8 cellular contexts compared by ENCODE assay signal in genomic region chr11:86138958-86139357, GRCh38.
DNase-seq lines count a peak whose midpoint lies in the region; ATAC-seq and TF ChIP-seq lines count a peak whose summit lies in the region.

No MANE protein-coding gene starts in this region.

- no peaks in the 10 kb centered on the region for H3K9me3 ChIP-seq in CD4-positive, alpha-beta T cell (ENCODE audit: control insufficient read depth, low read length)

- CTCF ChIA-PET in CD4-positive, alpha-beta T cell (lab: Charles Lee), result interaction anchor here (1.3 kb wide), 1 partner anchor 97 kb away, joined by 3 read pairs; no protein-coding TSS in a partner anchor
- CTCF ChIA-PET in activated CD4-positive, alpha-beta memory T cell treated with anti-CD3 and anti-CD28 coated beads for 36 hours (lab: Charles Lee), result interaction anchor here (1.0 kb wide), 1 partner anchor 22 kb away, joined by 4 read pairs; no protein-coding TSS in a partner anchor

- POLR2A ChIA-PET in CD4-positive, alpha-beta T cell (lab: Charles Lee), result interaction anchor here (0.7 to 1.6 kb wide), 3 partner anchors 12 to 76 kb away, joined by 3 to 5 read pairs (median 4); partner anchors contain the start of gene PICALM
- POLR2A ChIA-PET in activated CD4-positive, alpha-beta memory T cell treated with anti-CD3 and anti-CD28 coated beads for 36 hours (lab: Charles Lee), result no interaction called here

- DNase-seq in CD4-positive, alpha-beta T cell, result no peak
- DNase-seq in activated CD4-positive, alpha-beta memory T cell treated with anti-CD3 and anti-CD28 coated beads for 36 hours, result peak; percentile 61
- DNase-seq in stimulated activated naive CD8-positive, alpha-beta T cell treated with anti-CD3 and anti-CD28 coated beads, Interleukin-15, Interleukin-2, amounts not matched to agents 100 U/mL and 50 U/mL, for 24 hours, result peak; percentile 19
- DNase-seq in AG08396 (ENCODE audit: low spot score) (no peak), ACHN (no peak)
- DNase-seq in stimulated activated CD8-positive, alpha-beta memory T cell treated with anti-CD3 and anti-CD28 coated beads, Interleukin-4, amount 100 ng/mL, for 48 hours, result no peak

- no peak for ATAC-seq in CD4-positive, alpha-beta T cell (ENCODE audit: poor library complexity)
- ATAC-seq in GM19324 (IDR thresholded peaks at IDR 0.05; ENCODE audit: low FRiP score, unreplicated experiment), result peak; percentile 76
- peak; percentile 61 for ATAC-seq in HG03280 (IDR thresholded peaks at IDR 0.05; ENCODE audit: unreplicated experiment)
- ATAC-seq in stimulated activated naive CD8-positive, alpha-beta T cell treated with anti-CD3 and anti-CD28 coated beads, Interleukin-15, Interleukin-2, amounts not matched to agents 100 U/mL and 50 U/mL, for 24 hours, result peak; percentile 74

- in situ Hi-C loops in ACHN (cut with HindIII; ENCODE audit: low pct_ligation_motif_present, low pct_unique_long_range_greater_than_20kb, low sequenced_read_pairs), result no loop called here

- H3K27ac ChIP-seq in CD4-positive, alpha-beta T cell (ENCODE audit: low read depth, low read length), result no peak overlapping the region

- peak overlapping the region; percentile 65 for H3K4me3 Mint-ChIP-seq in CD4-positive, alpha-beta T cell
- peak overlapping the region; percentile 20 for H3K4me3 Mint-ChIP-seq in activated CD4-positive, alpha-beta memory T cell treated with anti-CD3 and anti-CD28 coated beads for 36 hours

- no peak for TF ChIP-seq CTCF in CD4-positive, alpha-beta T cell (IDR thresholded peaks at IDR 0.05)

- no peaks in the 10 kb centered on the region for H3K9me3 Mint-ChIP-seq in CD4-positive, alpha-beta T cell
- no peaks in the 10 kb centered on the region for H3K9me3 Mint-ChIP-seq in activated CD4-positive, alpha-beta memory T cell treated with anti-CD3 and anti-CD28 coated beads for 36 hours

- H3K27ac Mint-ChIP-seq in CD4-positive, alpha-beta T cell, result peak overlapping the region; percentile 86
- peak overlapping the region; percentile 70 for H3K27ac Mint-ChIP-seq in activated CD4-positive, alpha-beta memory T cell treated with anti-CD3 and anti-CD28 coated beads for 36 hours

- intact Hi-C loops in CD4-positive, alpha-beta T cell (cut with DNase I, micrococcal nuclease), result loop anchor here in 1 of 2 experiments (10.0 kb wide), 1 partner anchor 94 kb away; no protein-coding TSS in a partner anchor
- intact Hi-C loops in activated CD4-positive, alpha-beta memory T cell treated with anti-CD3 and anti-CD28 coated beads for 36 hours (cut with micrococcal nuclease), result loop anchor here (1.0 to 5.0 kb wide), 8 partner anchors 14 to 192 kb away; partner anchors contain the start of gene PICALM

- H3K27me3 ChIP-seq in CD4-positive, alpha-beta T cell (ENCODE audit: control insufficient read depth, insufficient read depth, low read length), result no peaks in the 10 kb centered on the region

- H3K36me3 Mint-ChIP-seq in CD4-positive, alpha-beta T cell (ENCODE audit: low read depth), result no peaks in the 10 kb centered on the region
- no peaks in the 10 kb centered on the region for H3K36me3 Mint-ChIP-seq in activated CD4-positive, alpha-beta memory T cell treated with anti-CD3 and anti-CD28 coated beads for 36 hours

- no peaks in the 10 kb centered on the region for H3K27me3 Mint-ChIP-seq in CD4-positive, alpha-beta T cell
- no peaks in the 10 kb centered on the region for H3K27me3 Mint-ChIP-seq in activated CD4-positive, alpha-beta memory T cell treated with anti-CD3 and anti-CD28 coated beads for 36 hours

- peaks cover 36% of the 10 kb centered on the region for H3K4me1 Mint-ChIP-seq in CD4-positive, alpha-beta T cell (ENCODE audit: low read depth)
- H3K4me1 Mint-ChIP-seq in activated CD4-positive, alpha-beta memory T cell treated with anti-CD3 and anti-CD28 coated beads for 36 hours (ENCODE audit: low read depth), result peaks cover 45% of the 10 kb centered on the region

Comparison
In these comparisons a context has a peak if more than half of its experiments do, and no peak if none do; other contexts are left out.
1. DNase-seq: peak in activated CD4-positive, alpha-beta memory T cell treated with anti-CD3 and anti-CD28 coated beads for 36 hours (single experiment) and stimulated activated naive CD8-positive, alpha-beta T cell treated with anti-CD3 and anti-CD28 coated beads, Interleukin-15, Interleukin-2, amounts not matched to agents 100 U/mL and 50 U/mL, for 24 hours (single experiment); none in CD4-positive, alpha-beta T cell (0 of 10), AG08396 (single experiment), ACHN (single experiment) and stimulated activated CD8-positive, alpha-beta memory T cell treated with anti-CD3 and anti-CD28 coated beads, Interleukin-4, amount 100 ng/mL, for 48 hours (single experiment).